Comparison of ENCODE assay signal across 13 cellular contexts in genomic region chr6:132368916-132369481, GRCh38.
"Had no signal": no experiment of that assay in that cellular context is flagged by ENCODE, and none has a peak within 500 bp of the region (broad histone marks: within the 10 kb centered on the region; RNA-seq: fewer than 3 reads in every experiment).

No MANE protein-coding gene starts in this region.

- H3K27ac ChIP-seq: foreskin keratinocyte, skin epidermis, WERI-Rb-1 had no signal

- H3K4me1 ChIP-seq: foreskin keratinocyte had no signal

- DNase-seq: activated CD4-positive, alpha-beta T cell treated with anti-CD3 and anti-CD28 coated beads for 1 hour; activated gamma-delta T cell; dermis blood vessel endothelial cell; foreskin keratinocyte; nephron progenitor cell; occipital lobe; stimulated activated CD4-positive, alpha-beta T cell treated with anti-CD3 and anti-CD28 coated beads, Interleukin-15, amount 100 ng/mL, for 24 hours; stimulated activated CD4-positive, alpha-beta T cell treated with anti-CD3 and anti-CD28 coated beads, Interleukin-2, amount 100 ng/mL, for 48 hours; WERI-Rb-1 had no signal

- FAIRE-seq: keratinocyte had no signal

- H3K27me3 ChIP-seq: foreskin keratinocyte had no signal

- H3K36me3 ChIP-seq: WERI-Rb-1 had no signal

- ATAC-seq: activated naive CD4-positive, alpha-beta T cell treated with anti-CD3 and anti-CD28 coated beads, Interleukin-2, amount 50 U/mL, for 72 hours; foreskin keratinocyte had no signal

- H3K4me3 ChIP-seq: lung, skin epidermis had no signal
